ENCODE assay signal across 26 cellular contexts in the genomic region with DNA sequence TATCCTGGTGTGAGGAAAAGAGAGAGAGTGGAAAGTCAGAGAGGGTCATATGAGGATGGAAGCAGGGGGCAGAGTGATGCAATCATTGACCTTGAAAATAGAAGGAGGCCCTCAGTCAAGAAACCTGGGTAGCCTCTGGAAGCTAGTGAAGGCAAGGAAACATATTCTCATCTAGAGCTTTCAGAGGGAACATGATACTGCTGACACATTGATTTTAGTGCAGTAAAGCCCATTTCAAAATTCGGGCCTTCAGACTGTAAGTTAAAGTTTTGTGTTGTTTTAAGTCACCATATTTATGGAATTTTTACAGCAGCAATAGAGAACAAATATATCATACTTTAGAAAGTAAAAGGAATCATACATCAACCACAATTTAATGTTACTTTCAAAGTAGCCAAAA.
"Had no signal": no experiment of that assay in that cellular context is flagged by ENCODE, and none has a peak within 500 bp of the region (broad histone marks: within the 10 kb centered on the region; RNA-seq: fewer than 3 reads in every experiment).

No MANE protein-coding gene starts in this region.

- ATAC-seq: stimulated activated effector memory CD8-positive, alpha-beta T cell treated with anti-CD3 and anti-CD28 coated beads, Interleukin-12 subunit alpha, Interleukin-12 subunit beta, amount 100 ng/mL, for 72 hours; stimulated activated memory B cell treated with anti-CD40 and anti-IgM and Interleukin-4, amounts not matched to agents 10 μg/mL and 1 μg/mL and 100 μg/mL, for 72 hours; stimulated activated naive B cell treated with anti-CD40 and anti-IgM and Interleukin-4, amounts not matched to agents 10 μg/mL and 1 μg/mL and 100 μg/mL, for 72 hours; stimulated activated naive CD8-positive, alpha-beta T cell treated with anti-CD3 and anti-CD28 coated beads, Interleukin-15, amount 100 ng/mL, for 72 hours; stimulated activated naive CD8-positive, alpha-beta T cell treated with anti-CD3 and anti-CD28 coated beads, Interleukin-15, Interleukin-2, amounts not matched to agents 100 U/mL and 50 U/mL, for 24 hours; upper lobe of right lung had no signal

- H3K27me3 ChIP-seq: stomach, suprapubic skin, testis, thyroid gland, tibial artery, tibial nerve, upper lobe of left lung, upper lobe of right lung, uterus, vagina had no signal

- FAIRE-seq: urothelium cell line had no signal

- DNase-seq: stimulated activated CD4-positive, alpha-beta T cell treated with anti-CD3 and anti-CD28 coated beads, Interleukin-2, amount 100 ng/mL, for 48 hours; stimulated activated CD4-positive, alpha-beta T cell treated with anti-CD3 and anti-CD28 coated beads, Interleukin-4, amount 100 ng/mL, for 1 hour; stimulated activated CD4-positive, alpha-beta T cell treated with anti-CD3 and anti-CD28 coated beads, Interleukin-4, amount 100 ng/mL, for 24 hours; stimulated activated CD4-positive, alpha-beta T cell treated with anti-CD3 and anti-CD28 coated beads, Interleukin-4, amount 100 ng/mL, for 4 hours; stimulated activated CD8-positive, alpha-beta memory T cell treated with anti-CD3 and anti-CD28 coated beads, Interleukin-4, amount 100 ng/mL, for 48 hours; stimulated activated naive B cell treated with anti-CD40 and anti-IgM and Interleukin-4, amounts not matched to agents 10 μg/mL and 1 μg/mL and 100 μg/mL, for 72 hours; stimulated activated naive CD4-positive, alpha-beta T cell; stimulated activated naive CD4-positive, alpha-beta T cell treated with Interleukin-2 at 50 U/mL for 16 hours; stimulated activated naive CD8-positive, alpha-beta T cell treated with anti-CD3 and anti-CD28 coated beads, Interleukin-15, amount 100 ng/mL, for 72 hours; stimulated activated naive CD8-positive, alpha-beta T cell treated with anti-CD3 and anti-CD28 coated beads, Interleukin-15, Interleukin-2, amounts not matched to agents 100 U/mL and 50 U/mL, for 24 hours; stomach; substantia nigra; testis; thyroid gland; tibial artery; trophoblast cell; upper lobe of left lung; upper lobe of right lung; uterus had no signal

- H3K27ac ChIP-seq: stomach, suprapubic skin, testis, thoracic aorta, thyroid gland, tibial artery, tibial nerve, upper lobe of left lung, upper lobe of right lung, uterus, vagina had no signal

- H3K36me3 ChIP-seq: stomach, suprapubic skin, thoracic aorta, thyroid gland, tibial artery, tibial nerve, upper lobe of left lung, upper lobe of right lung, uterus, vagina had no signal

- H3K4me3 ChIP-seq: stomach, suprapubic skin, testis, thoracic aorta, thyroid gland, tibial artery, tibial nerve, upper lobe of left lung, upper lobe of right lung, uterus, vagina had no signal

- H3K9me3 ChIP-seq: stomach, suprapubic skin, testis, thoracic aorta, thyroid gland, tibial artery, upper lobe of right lung, uterus, vagina had no signal

- H3K4me1 ChIP-seq: stomach, suprapubic skin, testis, thyroid gland, tibial artery, tibial nerve, upper lobe of left lung, upper lobe of right lung, uterus, vagina had no signal
